8 cellular contexts compared by ENCODE assay signal in genomic region chr10:37976091-37976879, GRCh38. TPM values are rescaled to one million over a fixed set of nuclear protein-coding genes. Genes with fewer than 3 reads are reported as not detected.
DNase-seq lines count a peak whose midpoint lies in the region; TF ChIP-seq lines count a peak whose summit lies in the region.

ZNF25 (minus strand) TSS chr10:37976647; CDS start chr10:37971722, 4,925 bp downstream.

- H3K27me3 ChIP-seq in GM06990 (replicated peaks; ENCODE audit: control insufficient read depth, insufficient read depth, low read length) = no peaks in the 10 kb centered on the region

- DNase-seq in GM06990 (ENCODE audit: extremely low read depth, insufficient read length) = peak; percentile 99
- DNase-seq in HFF-Myc (ENCODE audit: extremely low read depth, low read depth) = peak; percentile 98
- DNase-seq in MV-4-11 (lab: John Stamatoyannopoulos, UW) = peak; percentile 98
- DNase-seq in SK-MEL-5 (ENCODE audit: low read depth, low spot score) = peak; percentile 96
- peak; percentile 96 for DNase-seq in activated naive CD4-positive, alpha-beta T cell treated with anti-CD3 and anti-CD28 coated beads, Interleukin-2, amount 50 U/mL, for 16 hours
- peak; percentile 97 for DNase-seq in germinal center (ENCODE audit: low spot score)
- peak; percentile 93 for DNase-seq in non-pigmented ciliary epithelial cell (ENCODE audit: low read depth)
- peak; percentile 99 for DNase-seq in superior temporal gyrus (ENCODE audit: extremely low spot score)

- H3K36me3 ChIP-seq in GM06990 (ENCODE audit: control insufficient read depth, insufficient read depth, low read length) = no peaks in the 10 kb centered on the region

- H3K4me3 ChIP-seq in GM06990 (replicated peaks; ENCODE audit: low read depth, low read length) = peak within 1 kb of the TSS; percentile 75
- peak within 1 kb of the TSS; percentile 66 for H3K4me3 ChIP-seq in HFF-Myc (replicated peaks; ENCODE audit: low read depth, low read length)

- in situ Hi-C loops in SK-MEL-5 (cut with HindIII; ENCODE audit: low pct_unique_long_range_greater_than_20kb, low sequenced_read_pairs) = no loop called here

- TF ChIP-seq CTCF in GM06990 (IDR thresholded peaks at IDR 0.05; ENCODE audit: insufficient read depth, low read length, poor library complexity, severe bottlenecking) (peak; percentile 96), HFF-Myc (IDR thresholded peaks at IDR 0.05; ENCODE audit: low read depth, low read length, missing control alignments) (peak; percentile 96)

RNA-seq across cellular contexts. Expression of gene ZNF25, which starts in this region (rescaled TPM):
- 2.9 and 3.5 TPM in 2 replicates for total RNA-seq in SK-MEL-5 (2014; rRNA removed; shearing (Covaris generic))
- 2.0 and 2.8 TPM in 2 replicates for polyA plus RNA-seq in SK-MEL-5 (2015; cell fraction: cytosol; rRNA removed)
- 4.7 and 7.6 TPM in 2 replicates for polyA plus RNA-seq in SK-MEL-5 (2015; cell fraction: nucleus; rRNA removed)

Comparison
In these comparisons a context has a peak if more than half of its experiments do, and no peak if none do; other contexts are left out.
1. Peak in every context shown above with its lines: DNase-seq and H3K4me3 ChIP-seq.